21 cellular contexts compared by ENCODE assay signal in genomic region chr7:26381476-26382175, GRCh38.
DNase-seq lines count a peak whose midpoint lies in the region; ATAC-seq, FAIRE-seq and TF ChIP-seq lines count a peak whose summit lies in the region.
"Had no signal": no experiment of that assay in that cellular context is flagged by ENCODE, and none has a peak within 500 bp of the region (broad histone marks: within the 10 kb centered on the region; RNA-seq: fewer than 3 reads in every experiment).

No MANE protein-coding gene starts in this region.

- peaks cover 7 to 9% of the 10 kb centered on the region in 2 donors for H3K4me1 Mint-ChIP-seq in immature natural killer cell

- ATAC-seq in HepG2 (no peak), right lobe of liver (no peak), K562 (peak; percentile 61; the same call in 2 of the 3 replicates)
- ATAC-seq: CD8-positive, alpha-beta T cell had no signal

- H3K9me3 Mint-ChIP-seq in immature natural killer cell = no peaks in the 10 kb centered on the region
- H3K9me3 Mint-ChIP-seq: CD8-positive, alpha-beta T cell had no signal

- H3K9ac ChIP-seq in HepG2 (ENCODE audit: insufficient read depth, low read depth, low read length) = no peak overlapping the region
- no peak overlapping the region for H3K9ac ChIP-seq in K562 (ENCODE audit: insufficient read depth in 1 of 2, low read depth in 2 of 2, low read length in 2 of 2)
- H3K9ac ChIP-seq: GM23248, KMS-11 had no signal

- no peak for DNase-seq in HepG2 (ENCODE audit: low spot score)
- no peak for DNase-seq in right lobe of liver
- DNase-seq in MV-4-11 (lab: John Stamatoyannopoulos, UW) = peak; percentile 83
- no peak for DNase-seq in K562 (ENCODE audit: extremely low read depth in 1 of 4, low spot score in 3 of 4)
- DNase-seq in urothelium cell line (ENCODE audit: low spot score) = no peak
- DNase-seq in immature natural killer cell = no peak
- no peak for DNase-seq in stimulated activated CD4-positive, alpha-beta T cell treated with anti-CD3 and anti-CD28 coated beads, Interleukin-4, amount 100 ng/mL, for 24 hours
- DNase-seq in NCI-H1048 (lab: John Stamatoyannopoulos, UW) = no peak
- DNase-seq: BE2C; CD8-positive, alpha-beta T cell; DND-41; GF-D8; GM23248; NCI-H1436; NCI-H2081; NCI-H524 treated with DMSO at 0.1 percent for 48 hours; NK-92 treated with Interleukin-12 subunit alpha and Interleukin-12 subunit beta, amount 100 ng/mL, for 24 hours; Peyer's patch; Right ventricle myocardium superior had no signal

- TF ChIP-seq RAD21 in HepG2 (CRISPR knock-in tag; IDR thresholded peaks at IDR 0.05) (no peak), K562 (CRISPR knock-in tag; conservative IDR thresholded peaks at IDR 0.05 in 1 of 2, IDR thresholded peaks at IDR 0.05 in 1 of 2) (peak in 1 of 2 experiments; percentile 68; a peak in 2 of 4 replicates)

- no peaks in the 10 kb centered on the region for H3K79me2 ChIP-seq in HepG2 (ENCODE audit: insufficient read depth, low read length)
- no peaks in the 10 kb centered on the region for H3K79me2 ChIP-seq in K562 (ENCODE audit: control insufficient read depth, insufficient read depth, low read length)

- TF ChIP-seq EP300 in HepG2 (IDR thresholded peaks at IDR 0.05; ENCODE audit: low read depth in 2 of 2, low read length in 2 of 2) = no peak
- no peak for TF ChIP-seq EP300 in HepG2 (CRISPR knock-in tag; IDR thresholded peaks at IDR 0.05; ENCODE audit: borderline replicate concordance)
- no peak for TF ChIP-seq EP300 in K562 (IDR thresholded peaks at IDR 0.05; ENCODE audit: low read length)

- H3K4me2 ChIP-seq in HepG2 (ENCODE audit: low read depth, low read length) (no peak overlapping the region), K562 (ENCODE audit: insufficient read depth, low read length) (no peak overlapping the region)
- H3K4me2 ChIP-seq: KMS-11 had no signal

- no peaks in the 10 kb centered on the region for H3K36me3 Mint-ChIP-seq in immature natural killer cell
- H3K36me3 Mint-ChIP-seq: CD8-positive, alpha-beta T cell had no signal

- TF ChIP-seq CTCF in HepG2 (CRISPR knock-in tag; IDR thresholded peaks at IDR 0.05) (no peak), right lobe of liver (IDR thresholded peaks at IDR 0.05) (no peak), K562 (IDR thresholded peaks at IDR 0.05 in 2 of 3, conservative IDR thresholded peaks at IDR 0.05 in 1 of 3; ENCODE audit: insufficient read depth in 2 of 3, low read depth in 1 of 3, low read length in 3 of 3) (peak in 2 of 3 experiments; percentile 25 to 40; a peak in 2 of 6 replicates)

- H3K4me3 ChIP-seq in HepG2 (replicated peaks in 1 of 3; ENCODE audit: insufficient read depth in 1 of 3, low read depth in 2 of 3, low read length in 3 of 3) (no peak overlapping the region), right lobe of liver (no peak overlapping the region), K562 (no peak overlapping the region)
- H3K4me3 ChIP-seq: GM23248, Peyer's patch had no signal

- H3K9me3 ChIP-seq in HepG2 (ENCODE audit: low read length) = no peaks in the 10 kb centered on the region
- H3K9me3 ChIP-seq in right lobe of liver = no peaks in the 10 kb centered on the region
- H3K9me3 ChIP-seq in K562 (replicated peaks; ENCODE audit: control insufficient read depth, insufficient read depth, low read depth, low read length) = no peaks in the 10 kb centered on the region
- H3K9me3 ChIP-seq: Peyer's patch had no signal

- H3K27me3 Mint-ChIP-seq in immature natural killer cell (ENCODE audit: low read depth in 3 of 3) = peaks cover 3 to 4% (median 3%) of the 10 kb centered on the region in 3 donors

- H3K4me1 ChIP-seq in HepG2 (ENCODE audit: insufficient read depth, low read length) (no peaks in the 10 kb centered on the region), right lobe of liver (no peaks in the 10 kb centered on the region), K562 (replicated peaks in 1 of 2; ENCODE audit: control insufficient read depth in 2 of 2, insufficient read depth in 2 of 2, low read length in 2 of 2) (peaks cover 0 to 5% of the 10 kb centered on the region in 2 experiments; a peak in 1 of 5 replicates)
- H3K4me1 ChIP-seq: BE2C had no signal

- no peak for TF ChIP-seq POLR2A in HepG2 (IDR thresholded peaks at IDR 0.05; ENCODE audit: insufficient read depth in 1 of 2, low read depth in 2 of 2, low read length in 2 of 2)
- no peak for TF ChIP-seq POLR2A in right lobe of liver (IDR thresholded peaks at IDR 0.05)
- no peak for TF ChIP-seq POLR2A in K562 (conservative IDR thresholded peaks at IDR 0.05)

- H3K27ac ChIP-seq in HepG2 (ENCODE audit: extremely low read length, insufficient read depth, low read length) (no peak overlapping the region), right lobe of liver (no peak overlapping the region), K562 (ENCODE audit: extremely low read depth, low read depth, low read length) (no peak overlapping the region)
- H3K27ac ChIP-seq: GM23248, KMS-11, Peyer's patch had no signal

- BruUV-seq in HepG2 (replicated peaks; lab: Mats Ljungman, UMichigan) (no TSS peak), K562 (replicated peaks; lab: Mats Ljungman, UMichigan) (no TSS peak)

- in situ Hi-C loops in HepG2 (cut with HindIII; ENCODE audit: extremely low pct_ligation_motif_present, low pct_unique_long_range_greater_than_20kb) = no loop called here
- in situ Hi-C loops in K562 (cut with MboI) = loop anchor here (25.0 kb wide), 1 partner anchor 106 kb away; no protein-coding TSS in a partner anchor

- POLR2A ChIA-PET in HepG2 (lab: Yijun Ruan, JAX) = no interaction called here
- POLR2A ChIA-PET in K562 (lab: Yijun Ruan, JAX) = interaction anchor here (0.6 kb wide), 1 partner anchor 712 kb away, joined by 4 read pairs; no protein-coding TSS in a partner anchor

- no peak overlapping the region for H3K27ac Mint-ChIP-seq in immature natural killer cell
- H3K27ac Mint-ChIP-seq: CD8-positive, alpha-beta T cell had no signal

- H4K20me1 ChIP-seq in HepG2 (ENCODE audit: insufficient read depth, low read length) (no peaks in the 10 kb centered on the region), K562 (replicated peaks; ENCODE audit: control insufficient read depth, insufficient read depth, low read length) (no peaks in the 10 kb centered on the region)

- intact Hi-C loops in HepG2 (cut with micrococcal nuclease; ENCODE audit: unreplicated experiment) = no loop called here
- intact Hi-C loops in right lobe of liver (cut with DNase I) = loop anchor here in 1 of 2 donors (10.0 kb wide), 1 partner anchor 263 kb away; no protein-coding TSS in a partner anchor
- intact Hi-C loops in K562 (cut with micrococcal nuclease) = no loop called here

- H3K4me3 Mint-ChIP-seq in immature natural killer cell = no peak overlapping the region
- H3K4me3 Mint-ChIP-seq: CD8-positive, alpha-beta T cell had no signal

- no peaks in the 10 kb centered on the region for H3K9me1 ChIP-seq in K562 (ENCODE audit: control insufficient read depth, insufficient read depth, low read length)

- WGBS in HepG2 (ENCODE audit: low lambda C conversion rate) = 48% methylated on average over 7 of the region's 7 CpGs
- WGBS in right lobe of liver (ENCODE audit: insufficient coverage, low coverage, low lambda C conversion rate, missing lambda C conversion rate) = 72% methylated on average over 7 of the region's 7 CpGs
- WGBS in K562 (ENCODE audit: insufficient coverage, low coverage, missing lambda C conversion rate) = 5% methylated on average over 7 of the region's 7 CpGs

- no peak for FAIRE-seq in HepG2 (lab: Jason Lieb, UNC)
- FAIRE-seq in K562 (lab: Jason Lieb, UNC) = peak; percentile 49
- FAIRE-seq in urothelium cell line (lab: Jason Lieb, UNC) = peak; percentile 46
- FAIRE-seq: D721Med had no signal

- H3K36me3 ChIP-seq in HepG2 (replicated peaks in 1 of 2; ENCODE audit: control insufficient read depth in 1 of 2, insufficient read depth in 2 of 2, low read length in 2 of 2) (no peaks in the 10 kb centered on the region), right lobe of liver (no peaks in the 10 kb centered on the region), K562 (ENCODE audit: control insufficient read depth, insufficient read depth, low read length) (no peaks in the 10 kb centered on the region)
- H3K36me3 ChIP-seq: BE2C, Peyer's patch had no signal

- H2AFZ ChIP-seq in HepG2 (ENCODE audit: low read length) (no peak overlapping the region), K562 (ENCODE audit: low read depth, low read length) (no peak overlapping the region)
- H2AFZ ChIP-seq: GM23248 had no signal

- CTCF ChIA-PET in HepG2 (lab: Yijun Ruan, JAX; ENCODE audit: low intra/inter-chr PET ratio, low total read pairs) = no interaction called here
- CTCF ChIA-PET in K562 (lab: Yijun Ruan, JAX; ENCODE audit: low intra/inter-chr PET ratio) = no interaction called here

- H3K27me3 ChIP-seq in HepG2 (ENCODE audit: control insufficient read depth in 1 of 2, insufficient read depth in 2 of 2, low read length in 2 of 2) = peaks cover 0 to 3% of the 10 kb centered on the region in 2 experiments; a peak in 2 of 5 replicates
- no peaks in the 10 kb centered on the region for H3K27me3 ChIP-seq in right lobe of liver
- H3K27me3 ChIP-seq in K562 (ENCODE audit: control insufficient read depth in 2 of 2, insufficient read depth in 2 of 2, low read length in 2 of 2) = peaks cover 11 to 17% of the 10 kb centered on the region in 2 experiments; a peak in 4 of 5 replicates

TF ChIP-seq in HepG2, 621 proteins besides CTCF, POLR2A, EP300 and RAD21:
- TF ChIP-seq, protein P1, sequence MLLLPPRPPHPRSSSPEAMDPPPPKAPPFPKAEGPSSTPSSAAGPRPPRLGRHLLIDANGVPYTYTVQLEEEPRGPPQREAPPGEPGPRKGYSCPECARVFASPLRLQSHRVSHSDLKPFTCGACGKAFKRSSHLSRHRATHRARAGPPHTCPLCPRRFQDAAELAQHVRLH (CRISPR knock-in tag; IDR thresholded peaks at IDR 0.05; ENCODE audit: borderline replicate concordance, low read depth) = no peak
- TF ChIP-seq CEBPB (IDR thresholded peaks at IDR 0.05; ENCODE audit: borderline replicate concordance, low read depth, low read length) = peak; percentile 83

TF ChIP-seq in K562, 482 proteins besides CTCF, POLR2A, EP300 and RAD21 (continues in another document):
- TF ChIP-seq HNRNPL (IDR thresholded peaks at IDR 0.05; ENCODE audit: low read depth, low read length) (no peak), CEBPG (CRISPR knock-in tag; IDR thresholded peaks at IDR 0.05) (0 out of 2 replicates have a peak, but pooled peaks have one; percentile 22), CEBPG (tag; conservative IDR thresholded peaks at IDR 0.05 in 1 of 2, IDR thresholded peaks at IDR 0.05 in 1 of 2) (peak; percentile 69 to 76), CHCHD3 (CRISPR knock-in tag; IDR thresholded peaks at IDR 0.05) (no peak), SMAD1 (IDR thresholded peaks at IDR 0.05; ENCODE audit: low read depth, low read length, partially characterized antibody) (no peak), ZNF174 (CRISPR knock-in tag; IDR thresholded peaks at IDR 0.05) (no peak)

Comparison
In these comparisons a context has a peak if more than half of its experiments do, and no peak if none do; other contexts are left out.
1. CTCF ChIP-seq: peak in K562 (2 of 3); none in HepG2 (single experiment) and right lobe of liver (0 of 4).
2. Of the 241 proteins assayed by ChIP-seq in both HepG2 and K562: peak only in HepG2: none; only in K562: CEBPG, CTCF and ZNF3; in both: CEBPB; in neither: 236; mixed calls (peak in some experiments, not most) for 1.